In genomic region chr18:79625195-79625923, GRCh38 we compare ENCODE assay signal across 8 cellular contexts. TPM values are rescaled to one million over a fixed set of nuclear protein-coding genes. Genes with fewer than 3 reads are reported as not detected.
DNase-seq lines count a peak whose midpoint lies in the region; ATAC-seq and TF ChIP-seq lines count a peak whose summit lies in the region.

No MANE protein-coding gene starts in this region.

- no peak overlapping the region for H3K9ac ChIP-seq in skeletal muscle tissue (ENCODE audit: low read depth in 1 of 3, low read length in 3 of 3)

- no peaks in the 10 kb centered on the region for H3K36me3 ChIP-seq in skeletal muscle tissue (ENCODE audit: control insufficient read depth in 3 of 3, insufficient read depth in 3 of 3, low read length in 3 of 3)

- peaks cover 7% of the 10 kb centered on the region for H3K4me1 Mint-ChIP-seq in activated CD4-positive, alpha-beta T cell treated with anti-CD3 and anti-CD28 coated beads, Interleukin-2, amount 10 ng/mL, durations not matched to agents 7 days and 5 days
- H3K4me1 Mint-ChIP-seq in activated naive CD8-positive, alpha-beta T cell treated with anti-CD3 and anti-CD28 coated beads for 36 hours, result peaks cover 5% of the 10 kb centered on the region
- no peaks in the 10 kb centered on the region for H3K4me1 Mint-ChIP-seq in Calu3 (ENCODE audit: low read depth, unreplicated experiment)

- no peak overlapping the region for H3K27ac Mint-ChIP-seq in activated CD4-positive, alpha-beta T cell treated with anti-CD3 and anti-CD28 coated beads, Interleukin-2, amount 10 ng/mL, durations not matched to agents 7 days and 5 days
- H3K27ac Mint-ChIP-seq in activated naive CD8-positive, alpha-beta T cell treated with anti-CD3 and anti-CD28 coated beads for 36 hours, result no peak overlapping the region
- H3K27ac Mint-ChIP-seq in Calu3 (ENCODE audit: unreplicated experiment), result no peak overlapping the region

- peaks cover 0 to under 1% (median 0%) of the 10 kb centered on the region in 3 donors for H3K9me3 ChIP-seq in skeletal muscle tissue (ENCODE audit: control insufficient read depth in 3 of 3, low read length in 3 of 3)

- intact Hi-C loops in Calu3 (cut with micrococcal nuclease; ENCODE audit: unreplicated experiment), result no loop called here

- peak; percentile 20 for DNase-seq in activated CD4-positive, alpha-beta T cell treated with anti-CD3 and anti-CD28 coated beads for 48 hours
- DNase-seq in activated CD4-positive, alpha-beta T cell treated with anti-CD3 and anti-CD28 coated beads, Interleukin-2, amount 10 ng/mL, durations not matched to agents 7 days and 5 days, result no peak
- no peak for DNase-seq in activated naive CD8-positive, alpha-beta T cell treated with anti-CD3 and anti-CD28 coated beads for 36 hours
- DNase-seq in occipital lobe (lab: John Stamatoyannopoulos, UW) (no peak), Calu3 (no peak), NCI-H1105 (lab: John Stamatoyannopoulos, UW) (no peak)

- BruUV-seq in Calu3 (replicated peaks; lab: Mats Ljungman, UMichigan), result no TSS peak

- peaks cover 2 to 9% (median 5%) of the 10 kb centered on the region in 3 donors for H3K4me1 ChIP-seq in skeletal muscle tissue (ENCODE audit: control insufficient read depth in 3 of 3, insufficient read depth in 3 of 3, low read length in 3 of 3)

- no peak for TF ChIP-seq CTCF in Calu3 (IDR thresholded peaks at IDR 0.05; ENCODE audit: unreplicated experiment)

- H3K27me3 Mint-ChIP-seq in activated CD4-positive, alpha-beta T cell treated with anti-CD3 and anti-CD28 coated beads, Interleukin-2, amount 10 ng/mL, durations not matched to agents 7 days and 5 days, result peaks cover 7% of the 10 kb centered on the region
- H3K27me3 Mint-ChIP-seq in activated naive CD8-positive, alpha-beta T cell treated with anti-CD3 and anti-CD28 coated beads for 36 hours, result peaks cover 18% of the 10 kb centered on the region
- peaks cover 33% of the 10 kb centered on the region for H3K27me3 Mint-ChIP-seq in Calu3 (ENCODE audit: unreplicated experiment)

- H3K36me3 Mint-ChIP-seq in activated CD4-positive, alpha-beta T cell treated with anti-CD3 and anti-CD28 coated beads, Interleukin-2, amount 10 ng/mL, durations not matched to agents 7 days and 5 days (ENCODE audit: low read depth), result no peaks in the 10 kb centered on the region
- H3K36me3 Mint-ChIP-seq in activated naive CD8-positive, alpha-beta T cell treated with anti-CD3 and anti-CD28 coated beads for 36 hours, result no peaks in the 10 kb centered on the region
- no peaks in the 10 kb centered on the region for H3K36me3 Mint-ChIP-seq in Calu3 (ENCODE audit: insufficient read depth, unreplicated experiment)

- H3K4me3 Mint-ChIP-seq in activated CD4-positive, alpha-beta T cell treated with anti-CD3 and anti-CD28 coated beads, Interleukin-2, amount 10 ng/mL, durations not matched to agents 7 days and 5 days, result no peak overlapping the region
- peak overlapping the region; percentile 13 for H3K4me3 Mint-ChIP-seq in activated naive CD8-positive, alpha-beta T cell treated with anti-CD3 and anti-CD28 coated beads for 36 hours
- no peak overlapping the region for H3K4me3 Mint-ChIP-seq in Calu3 (ENCODE audit: low read depth, unreplicated experiment)

- no peak overlapping the region for H3K4me3 ChIP-seq in skeletal muscle tissue (ENCODE audit: low read length in 3 of 3)

- peaks cover 17 to 48% (median 46%) of the 10 kb centered on the region in 3 donors for H3K27me3 ChIP-seq in skeletal muscle tissue (ENCODE audit: control insufficient read depth in 3 of 3, insufficient read depth in 3 of 3, low read length in 3 of 3)

- CTCF ChIA-PET in activated CD4-positive, alpha-beta T cell treated with anti-CD3 and anti-CD28 coated beads, Interleukin-2, amount 10 ng/mL, durations not matched to agents 7 days and 5 days (lab: Charles Lee), result interaction anchor here (1.5 kb wide), 1 partner anchor 14 kb away, joined by 5 read pairs; no protein-coding TSS in a partner anchor
- CTCF ChIA-PET in Calu3 (lab: Charles Lee), result no interaction called here

- peak overlapping the region; percentile 47 for H3K27ac ChIP-seq in skeletal muscle tissue (ENCODE audit: low read depth, low read length)

- H3K9me3 Mint-ChIP-seq in activated CD4-positive, alpha-beta T cell treated with anti-CD3 and anti-CD28 coated beads, Interleukin-2, amount 10 ng/mL, durations not matched to agents 7 days and 5 days, result no peaks in the 10 kb centered on the region
- no peaks in the 10 kb centered on the region for H3K9me3 Mint-ChIP-seq in activated naive CD8-positive, alpha-beta T cell treated with anti-CD3 and anti-CD28 coated beads for 36 hours
- peaks cover 3% of the 10 kb centered on the region for H3K9me3 Mint-ChIP-seq in Calu3 (ENCODE audit: low read depth, unreplicated experiment)

- peak; percentile 88 for ATAC-seq in HG03095 (IDR thresholded peaks at IDR 0.05; ENCODE audit: unreplicated experiment)

- POLR2A ChIA-PET in activated CD4-positive, alpha-beta T cell treated with anti-CD3 and anti-CD28 coated beads, Interleukin-2, amount 10 ng/mL, durations not matched to agents 7 days and 5 days (lab: Charles Lee), result no interaction called here

RNA-seq across cellular contexts. Expression of gene CTDP1, which starts 54.2 kb away (rescaled TPM):
- total RNA-seq in activated CD4-positive, alpha-beta T cell treated with anti-CD3 and anti-CD28 coated beads, Interleukin-2, amount 10 ng/mL, durations not matched to agents 7 days and 5 days, result 10 to 100 TPM; 30.9 to 35.0 TPM
- 10 to 100 TPM; 44.4 to 44.6 TPM for total RNA-seq in activated naive CD8-positive, alpha-beta T cell treated with anti-CD3 and anti-CD28 coated beads for 36 hours
- 9.4 TPM for total RNA-seq in skeletal muscle tissue
- 14.5 TPM for total RNA-seq in occipital lobe
- total RNA-seq in Calu3 (2022), result 13.9 and 15.6 TPM in 2 replicates
